Comparison of ENCODE assay signal across 8 cellular contexts in genomic region chr21:39788383-39788782, GRCh38. TPM values are rescaled to one million over a fixed set of nuclear protein-coding genes. Genes with fewer than 3 reads are reported as not detected.
A peak's percentile ranks its signal among the peaks of the same experiment; 100 is the strongest.
DNase-seq lines count a peak whose midpoint lies in the region; ATAC-seq and TF ChIP-seq lines count a peak whose summit lies in the region.

No MANE protein-coding gene starts in this region.

- CTCF ChIA-PET in HCT116 (lab: Charles Lee) = interaction anchor here (1.0 kb wide), 2 partner anchors 17 to 333 kb away, joined by 3 read pairs; no protein-coding TSS in a partner anchor
- CTCF ChIA-PET in activated CD8-positive, alpha-beta T cell treated with anti-CD3 and anti-CD28 coated beads for 36 hours (lab: Charles Lee) = no interaction called here

- H3K4me3 ChIP-seq in HCT116 (replicated peaks in 1 of 2; ENCODE audit: low read depth in 1 of 2, low read length in 2 of 2) (no peak overlapping the region; a peak in 1 of 4 replicates), choroid plexus epithelial cell (ENCODE audit: low read depth, low read length) (no peak overlapping the region), left lung (no peak overlapping the region), tibial artery (peak overlapping the region in 1 of 2 donors; percentile 8)

- POLR2A ChIA-PET in HCT116 (lab: Charles Lee) = no interaction called here
- POLR2A ChIA-PET in activated CD8-positive, alpha-beta T cell treated with anti-CD3 and anti-CD28 coated beads for 36 hours (lab: Charles Lee) = no interaction called here

- H3K4me3 Mint-ChIP-seq in activated CD8-positive, alpha-beta T cell treated with anti-CD3 and anti-CD28 coated beads for 36 hours = no peak overlapping the region

- H3K9me3 ChIP-seq in HCT116 (ENCODE audit: control insufficient read depth in 1 of 2, insufficient read depth in 1 of 2, low read depth in 1 of 2, low read length in 2 of 2) (no peaks in the 10 kb centered on the region), left lung (no peaks in the 10 kb centered on the region), tibial artery (no peaks in the 10 kb centered on the region)

- H2AFZ ChIP-seq in HCT116 (ENCODE audit: low read depth, low read length, poor library complexity, severe bottlenecking) = peak overlapping the region; percentile 60

- no peaks in the 10 kb centered on the region for H3K9me2 ChIP-seq in HCT116 (ENCODE audit: insufficient read depth)

- no TSS peak for BruUV-seq in HCT116 (replicated peaks; lab: Mats Ljungman, UMichigan)

- H4K20me1 ChIP-seq in HCT116 (ENCODE audit: insufficient read depth) = no peaks in the 10 kb centered on the region

- H3K79me2 ChIP-seq in HCT116 (ENCODE audit: insufficient read depth, low read length) = no peaks in the 10 kb centered on the region

- H3K27ac ChIP-seq in HCT116 (ENCODE audit: low read depth, low read length) (no peak overlapping the region), left lung (no peak overlapping the region), tibial artery (peak overlapping the region in 1 of 2 donors; percentile 17)

- H3K27me3 Mint-ChIP-seq in activated CD8-positive, alpha-beta T cell treated with anti-CD3 and anti-CD28 coated beads for 36 hours = no peaks in the 10 kb centered on the region

- ATAC-seq in HCT116 (peak; percentile 100), left lung (peak; percentile 99), GM18873 (IDR thresholded peaks at IDR 0.05; ENCODE audit: low FRiP score, unreplicated experiment) (no peak)
- ATAC-seq in activated CD8-positive, alpha-beta T cell treated with anti-CD3 and anti-CD28 coated beads for 36 hours = no peak

- no peak for TF ChIP-seq POLR2A in HCT116 (IDR thresholded peaks at IDR 0.05; ENCODE audit: borderline replicate concordance, extremely low read depth, insufficient read depth, insufficient read length)

- H3K27me3 ChIP-seq in HCT116 (ENCODE audit: insufficient read depth, low read length) = no peaks in the 10 kb centered on the region
- H3K27me3 ChIP-seq in left lung = no peaks in the 10 kb centered on the region
- H3K27me3 ChIP-seq in tibial artery = no peaks in the 10 kb centered on the region

- H3K4me2 ChIP-seq in HCT116 (ENCODE audit: low read length) = peak overlapping the region; percentile 57

- H3K4me1 ChIP-seq in HCT116 (ENCODE audit: control insufficient read depth in 1 of 2, insufficient read depth in 2 of 2, low read length in 2 of 2) = peaks cover 5 to 9% of the 10 kb centered on the region in 2 experiments; a peak in 2 of 4 replicates
- peaks cover 3 to 7% of the 10 kb centered on the region in 2 donors for H3K4me1 ChIP-seq in left lung
- peaks cover 0 to 19% (median 0%) of the 10 kb centered on the region in 4 donors for H3K4me1 ChIP-seq in tibial artery

- no peak overlapping the region for H3K27ac Mint-ChIP-seq in activated CD8-positive, alpha-beta T cell treated with anti-CD3 and anti-CD28 coated beads for 36 hours

- TF ChIP-seq CTCF in HCT116 (IDR thresholded peaks at IDR 0.05 in 2 of 3, conservative IDR thresholded peaks at IDR 0.05 in 1 of 3; ENCODE audit: borderline replicate concordance in 1 of 3, insufficient read depth in 1 of 3, low read depth in 2 of 3, low read length in 2 of 3) (peak; percentile 86 to 95 (median 93)), choroid plexus epithelial cell (conservative IDR thresholded peaks at IDR 0.05; ENCODE audit: low read depth, low read length) (peak; percentile 59), left lung (IDR thresholded peaks at IDR 0.05) (peak; percentile 49 to 66), tibial artery (IDR thresholded peaks at IDR 0.05) (peak; percentile 68 to 82)
- TF ChIP-seq CTCF in activated CD8-positive, alpha-beta T cell treated with anti-CD3 and anti-CD28 coated beads for 36 hours (IDR thresholded peaks at IDR 0.05) = no peak

- TF ChIP-seq RAD21 in HCT116 (IDR thresholded peaks at IDR 0.05; ENCODE audit: low read depth) = peak; percentile 76

- RAD21 ChIA-PET in HCT116 (lab: Charles Lee; ENCODE audit: low non-redundant PET in 1 of 2, low total read pairs in 2 of 2, uncharacterized antibody in 2 of 2, unreplicated experiment in 2 of 2) = no interaction called here

- H3K36me3 Mint-ChIP-seq in activated CD8-positive, alpha-beta T cell treated with anti-CD3 and anti-CD28 coated beads for 36 hours (ENCODE audit: low read depth) = no peaks in the 10 kb centered on the region

- no peak overlapping the region for H3K9ac ChIP-seq in HCT116 (ENCODE audit: low read length)

- H3K4me1 Mint-ChIP-seq in activated CD8-positive, alpha-beta T cell treated with anti-CD3 and anti-CD28 coated beads for 36 hours (ENCODE audit: low read depth) = no peaks in the 10 kb centered on the region

- DNase-seq in HCT116 (ENCODE audit: low read depth, low spot score) = peak; percentile 66
- peak; percentile 84 for DNase-seq in NCI-H524 treated with DMSO at 0.1 percent for 48 hours (lab: John Stamatoyannopoulos, UW)
- DNase-seq in choroid plexus epithelial cell (ENCODE audit: low read depth) = peak; percentile 61
- peak; percentile 87 to 88 for DNase-seq in left lung
- peak; percentile 38 to 82 for DNase-seq in tibial artery
- DNase-seq in activated naive CD4-positive, alpha-beta T cell (lab: John Stamatoyannopoulos, UW) = no peak
- DNase-seq in activated CD8-positive, alpha-beta T cell treated with anti-CD3 and anti-CD28 coated beads for 36 hours = no peak

- peaks cover 2% of the 10 kb centered on the region for H3K9me3 Mint-ChIP-seq in activated CD8-positive, alpha-beta T cell treated with anti-CD3 and anti-CD28 coated beads for 36 hours

- H3K36me3 ChIP-seq in HCT116 (ENCODE audit: control insufficient read depth in 1 of 2, insufficient read depth in 2 of 2, low read length in 2 of 2) (no peaks in the 10 kb centered on the region), left lung (no peaks in the 10 kb centered on the region), tibial artery (no peaks in the 10 kb centered on the region)

- intact Hi-C loops in HCT116 (cut with micrococcal nuclease) (loop anchor here (1.0 to 5.0 kb wide), 3 partner anchors 271 to 1281 kb away; no protein-coding TSS in a partner anchor), left lung (cut with DNase I) (no loop called here), tibial artery (cut with DNase I; ENCODE audit: low total_unique reads) (loop anchor here (2.0 kb wide), 1 partner anchor 78 kb away; the partner anchor contains the start of gene PCP4)
- intact Hi-C loops in activated CD8-positive, alpha-beta T cell treated with anti-CD3 and anti-CD28 coated beads for 36 hours (cut with micrococcal nuclease) = no loop called here

TF ChIP-seq in HCT116, 20 proteins besides CTCF, POLR2A, EP300 and RAD21 (continues in another document):
- no peak for TF ChIP-seq SP1 (IDR thresholded peaks at IDR 0.05; ENCODE audit: low read depth)
- no peak for TF ChIP-seq ELF1 (IDR thresholded peaks at IDR 0.05; ENCODE audit: borderline replicate concordance, low read depth)
- TF ChIP-seq TCF7L2 (IDR thresholded peaks at IDR 0.05; ENCODE audit: borderline replicate concordance, extremely low read depth, insufficient read depth, insufficient read length) = no peak
- TF ChIP-seq SRF (IDR thresholded peaks at IDR 0.05; ENCODE audit: low read depth) = no peak
- TF ChIP-seq FOSL1 (IDR thresholded peaks at IDR 0.05; ENCODE audit: low read depth) = no peak
- TF ChIP-seq REST (IDR thresholded peaks at IDR 0.05; ENCODE audit: low read depth) = no peak
- TF ChIP-seq EGR1 (IDR thresholded peaks at IDR 0.05; ENCODE audit: low read depth) = no peak
- no peak for TF ChIP-seq ZFX (IDR thresholded peaks at IDR 0.05)
- TF ChIP-seq ATF3 (IDR thresholded peaks at IDR 0.05) = no peak
- TF ChIP-seq CEBPB (IDR thresholded peaks at IDR 0.05; ENCODE audit: low read depth) = no peak
- TF ChIP-seq EZH2 (IDR thresholded peaks at IDR 0.05) = no peak
- TF ChIP-seq JUND (IDR thresholded peaks at IDR 0.05) = no peak
- no peak for TF ChIP-seq EZH2phosphoT487 (IDR thresholded peaks at IDR 0.05; ENCODE audit: borderline replicate concordance)
- no peak for TF ChIP-seq POLR2AphosphoS5 (IDR thresholded peaks at IDR 0.05; ENCODE audit: low read depth, low read length)

RNA-seq across cellular contexts. Expression of gene IGSF5, which starts 43.4 kb away (rescaled TPM):
- total RNA-seq in HCT116 (2021; ENCODE audit: unreplicated experiment) = not detected
- 0.07 and 0.16 TPM in 2 replicates for polyA plus RNA-seq in HCT116 (2012)
- total RNA-seq in left lung = not detected
- not detected for total RNA-seq in activated CD8-positive, alpha-beta T cell treated with anti-CD3 and anti-CD28 coated beads for 36 hours

Comparison
In these comparisons a context has a peak if more than half of its experiments do, and no peak if none do; other contexts are left out.
1. ATAC-seq: peak in HCT116 (single experiment) and left lung (single experiment); none in GM18873 (single experiment) and activated CD8-positive, alpha-beta T cell treated with anti-CD3 and anti-CD28 coated beads for 36 hours (single experiment).
2. DNase-seq: peak in HCT116 (single experiment), NCI-H524 treated with DMSO at 0.1 percent for 48 hours (single experiment), choroid plexus epithelial cell (single experiment), left lung (2 of 2) and tibial artery (2 of 2); none in activated naive CD4-positive, alpha-beta T cell (0 of 4) and activated CD8-positive, alpha-beta T cell treated with anti-CD3 and anti-CD28 coated beads for 36 hours (single experiment).
3. intact Hi-C loops: an anchor here in HCT116 (1.0 to 5.0 kb wide) and tibial artery (2.0 kb wide); none called in left lung and activated CD8-positive, alpha-beta T cell treated with anti-CD3 and anti-CD28 coated beads for 36 hours.